ENCODE assay signal across 8 cellular contexts in the genomic region with DNA sequence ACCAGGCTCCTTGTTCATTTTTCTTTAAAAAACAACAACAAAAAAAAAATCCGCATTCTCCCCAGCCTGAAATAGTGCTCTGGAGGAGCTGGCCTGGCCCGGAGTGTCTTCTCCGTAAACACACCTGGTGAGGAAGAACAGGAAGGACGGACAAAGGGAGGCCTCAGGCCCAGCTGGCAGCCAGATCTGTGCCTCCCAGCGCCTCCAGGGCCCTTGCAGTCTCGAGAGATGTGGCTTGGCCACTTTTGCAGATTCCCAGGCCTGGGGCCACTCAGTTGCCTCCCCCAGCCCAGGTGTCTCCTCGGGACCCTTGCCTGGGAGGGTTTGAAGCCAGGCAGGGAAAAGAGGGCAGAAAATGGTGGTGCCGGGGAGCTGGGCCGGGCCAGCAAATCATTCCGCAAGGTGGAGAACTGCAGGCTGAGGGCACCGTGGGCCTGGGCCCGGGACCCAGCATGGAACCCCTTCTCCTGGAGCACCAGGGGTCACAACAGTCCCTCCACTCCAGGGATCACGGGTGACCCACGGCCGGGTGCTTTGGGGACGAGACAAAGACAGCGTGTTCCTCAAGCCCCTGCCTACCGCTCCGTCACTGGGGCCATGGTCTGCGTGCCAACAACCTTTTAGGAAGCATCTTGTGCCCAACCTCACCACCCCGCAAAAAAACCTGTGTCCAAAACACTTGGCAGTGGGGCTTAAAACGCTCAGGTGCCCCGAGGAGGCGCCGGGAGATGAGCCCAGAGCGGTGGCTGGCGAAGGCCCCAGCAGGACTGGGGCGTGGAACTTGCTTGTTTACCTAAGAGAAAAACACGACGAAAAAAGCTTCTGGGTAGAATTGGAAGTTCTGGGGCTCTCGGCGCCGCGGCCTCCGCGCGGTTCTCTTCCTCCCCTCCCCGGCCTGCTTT.
DNase-seq lines count a peak whose midpoint lies in the region; ATAC-seq and TF ChIP-seq lines count a peak whose summit lies in the region.

No MANE protein-coding gene starts in this region.

- H3K27ac Mint-ChIP-seq in stimulated activated naive CD8-positive, alpha-beta T cell treated with anti-CD3 and anti-CD28 coated beads, Interleukin-15, amount 100 ng/mL, for 72 hours, result peak overlapping the region; percentile 97

- DNase-seq in DND-41 (peak; percentile 54), NCI-H69 (lab: John Stamatoyannopoulos, UW) (peak; percentile 91), left lobe of liver (ENCODE audit: low spot score) (peak; percentile 76), NCI-H1092 (lab: John Stamatoyannopoulos, UW) (no peak)
- DNase-seq in central memory CD4-positive, alpha-beta T cell, result peak; percentile 34
- peak in 1 of 2 donors; percentile 30 for DNase-seq in stimulated activated naive CD8-positive, alpha-beta T cell treated with anti-CD3 and anti-CD28 coated beads, Interleukin-15, amount 100 ng/mL, for 72 hours

- peak overlapping the region; percentile 91 to 94 for H3K4me3 Mint-ChIP-seq in stimulated activated naive CD8-positive, alpha-beta T cell treated with anti-CD3 and anti-CD28 coated beads, Interleukin-15, amount 100 ng/mL, for 72 hours

- no peaks in the 10 kb centered on the region for H3K36me3 ChIP-seq in DND-41 (ENCODE audit: insufficient read depth, low read length)

- peaks cover 26% of the 10 kb centered on the region for H3K4me1 ChIP-seq in DND-41 (ENCODE audit: insufficient read depth, low read length)

- peak overlapping the region; percentile 24 to 63; a peak in 3 of 4 replicates for H3K4me3 ChIP-seq in DND-41 (ENCODE audit: low read depth in 1 of 2, low read length in 2 of 2)

- H3K27ac ChIP-seq in DND-41 (ENCODE audit: low read length), result peak overlapping the region; percentile 74

- H3K9me3 Mint-ChIP-seq in stimulated activated naive CD8-positive, alpha-beta T cell treated with anti-CD3 and anti-CD28 coated beads, Interleukin-15, amount 100 ng/mL, for 72 hours, result no peaks in the 10 kb centered on the region

- H3K27me3 Mint-ChIP-seq in stimulated activated naive CD8-positive, alpha-beta T cell treated with anti-CD3 and anti-CD28 coated beads, Interleukin-15, amount 100 ng/mL, for 72 hours, result no peaks in the 10 kb centered on the region

- peak overlapping the region; percentile 91 for H2AFZ ChIP-seq in DND-41 (ENCODE audit: low read depth, low read length)

- H3K4me2 ChIP-seq in DND-41 (ENCODE audit: insufficient read depth, low read length), result peak overlapping the region; percentile 76

- TF ChIP-seq CTCF in DND-41 (IDR thresholded peaks at IDR 0.05; ENCODE audit: borderline replicate concordance, extremely low read depth, low read length, poor library complexity, severe bottlenecking), result no peak

- no peaks in the 10 kb centered on the region for H4K20me1 ChIP-seq in DND-41 (ENCODE audit: insufficient read depth, low read length)

- no peaks in the 10 kb centered on the region for H3K27me3 ChIP-seq in DND-41 (ENCODE audit: insufficient read depth, low read length, poor library complexity)

- no peaks in the 10 kb centered on the region for H3K9me3 ChIP-seq in DND-41 (ENCODE audit: insufficient read depth, low read length, severe bottlenecking)

- peaks cover 5% of the 10 kb centered on the region for H3K79me2 ChIP-seq in DND-41 (ENCODE audit: insufficient read depth, low read length)

- ATAC-seq in DND-41 (ENCODE audit: insufficient read depth, low read depth) (peak; percentile 70), left lobe of liver (peak; percentile 65), GM19455 (IDR thresholded peaks at IDR 0.05; ENCODE audit: unreplicated experiment) (no peak), GM21737 (IDR thresholded peaks at IDR 0.05; ENCODE audit: unreplicated experiment) (no peak)
- ATAC-seq in stimulated activated naive CD8-positive, alpha-beta T cell treated with anti-CD3 and anti-CD28 coated beads, Interleukin-15, amount 100 ng/mL, for 72 hours, result peak; percentile 58

- peak overlapping the region; percentile 81 for H3K9ac ChIP-seq in DND-41 (ENCODE audit: low read depth, low read length)

- peaks cover 14% of the 10 kb centered on the region for H3K4me1 Mint-ChIP-seq in stimulated activated naive CD8-positive, alpha-beta T cell treated with anti-CD3 and anti-CD28 coated beads, Interleukin-15, amount 100 ng/mL, for 72 hours

Comparison
In these comparisons a context has a peak if more than half of its experiments do, and no peak if none do; other contexts are left out.
1. ATAC-seq: peak in DND-41 (single experiment), left lobe of liver (single experiment) and stimulated activated naive CD8-positive, alpha-beta T cell treated with anti-CD3 and anti-CD28 coated beads, Interleukin-15, amount 100 ng/mL, for 72 hours (single experiment); none in GM19455 (single experiment) and GM21737 (single experiment).